Comparison of ENCODE assay signal across 23 cellular contexts in the genomic region with DNA sequence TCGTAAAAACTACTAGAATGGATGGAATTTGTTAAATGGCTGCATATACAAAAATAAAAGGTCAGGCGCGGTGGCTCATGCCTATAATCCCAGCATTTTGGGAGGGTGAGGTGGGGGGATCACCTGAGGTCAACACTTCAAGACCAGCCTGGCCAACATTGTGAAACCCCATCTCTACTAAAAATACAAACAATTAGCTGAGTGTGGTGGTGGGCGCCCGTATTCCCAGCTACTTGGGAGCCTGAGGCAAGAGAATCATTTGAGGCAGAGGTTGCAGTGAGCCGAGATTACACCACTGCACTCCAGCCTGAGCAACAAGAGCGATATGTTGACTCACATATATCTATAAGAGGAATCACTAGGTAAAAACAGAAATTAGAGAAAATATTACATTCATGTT. TPM values are rescaled to one million over a fixed set of nuclear protein-coding genes. Genes with fewer than 3 reads are reported as not detected.
"Had no signal": no experiment of that assay in that cellular context is flagged by ENCODE, and none has a peak within 500 bp of the region (broad histone marks: within the 10 kb centered on the region; RNA-seq: fewer than 3 reads in every experiment).

No MANE protein-coding gene starts in this region.

- H3K9me3 ChIP-seq: colonic mucosa, esophagus squamous epithelium, gastrocnemius medialis, lower lobe of right lung, mucosa of descending colon had no signal

- H3K4me1 ChIP-seq: colonic mucosa, esophagus squamous epithelium, gastrocnemius medialis, heart right ventricle, left lung, lower lobe of right lung had no signal

- H3K27ac ChIP-seq: colonic mucosa, epithelial cell of prostate, esophagus squamous epithelium, gastrocnemius medialis, heart right ventricle, left lung, lower lobe of right lung had no signal

- H3K36me3 ChIP-seq: colonic mucosa, esophagus squamous epithelium, gastrocnemius medialis, heart right ventricle, left lung, lower lobe of right lung had no signal

- DNase-seq: colonic mucosa; cortex of kidney; effector CD8-positive, alpha-beta T cell; effector memory CD8-positive, alpha-beta T cell; endodermal cell; erythroblast; esophagus squamous epithelium; foreskin fibroblast; foreskin melanocyte; gastrocnemius medialis; glutamatergic neuron; head of caudate nucleus; heart right ventricle; hippocampal formation; left cardiac atrium; left lung; left ventricle myocardium superior; lower lobe of right lung; mesenchymal stem cell; mucosa of descending colon had no signal

- H3K27me3 ChIP-seq: colonic mucosa, esophagus squamous epithelium, gastrocnemius medialis, heart right ventricle, left lung had no signal

- H3K4me3 ChIP-seq: colonic mucosa, esophagus squamous epithelium, gastrocnemius medialis, heart right ventricle, left lung, lower lobe of right lung, mucosa of descending colon had no signal

RNA-seq across cellular contexts. Expression of gene GPR150, which starts 9.3 kb away (rescaled TPM):
- total RNA-seq: esophagus mucosa, esophagus squamous epithelium, left ventricle myocardium superior, mesothelial cell of epicardium had no signal
